In the genomic region with DNA sequence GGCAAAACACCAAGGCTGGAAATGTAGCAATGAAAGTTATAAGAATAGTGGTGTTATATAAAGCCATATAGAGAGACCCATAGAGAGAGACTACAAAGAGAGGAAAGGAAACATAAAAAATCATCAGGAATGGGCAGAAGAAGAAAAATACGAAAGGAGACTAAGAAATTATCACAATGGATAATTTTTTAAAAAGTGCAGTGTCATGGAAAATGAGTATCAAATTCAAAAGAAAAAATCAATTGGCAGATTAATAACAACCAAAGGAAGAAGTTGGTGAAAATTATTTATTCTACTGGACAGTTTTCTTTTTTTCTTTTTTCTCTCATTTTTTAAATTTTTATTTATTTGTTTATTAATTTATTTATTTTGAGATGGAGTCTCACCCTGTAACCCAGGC, we compare ENCODE assay signal across 23 cellular contexts.
A peak's percentile ranks its signal among the peaks of the same experiment; 100 is the strongest.
DNase-seq lines count a peak whose midpoint lies in the region; ATAC-seq, FAIRE-seq and TF ChIP-seq lines count a peak whose summit lies in the region.
"Had no signal": no experiment of that assay in that cellular context is flagged by ENCODE, and none has a peak within 500 bp of the region (broad histone marks: within the 10 kb centered on the region; RNA-seq: fewer than 3 reads in every experiment).

No MANE protein-coding gene starts in this region.

- H4K20me1 ChIP-seq in IMR-90 (ENCODE audit: insufficient read depth, low read length), result no peaks in the 10 kb centered on the region
- no peaks in the 10 kb centered on the region for H4K20me1 ChIP-seq in K562 (replicated peaks; ENCODE audit: control insufficient read depth, insufficient read depth, low read length)
- H4K20me1 ChIP-seq: BLaER1 treated with 17β-estradiol and CSF1 and Interleukin-3, amounts not matched to agents 10 nM and 100 nM had no signal

- POLR2A ChIA-PET in A549 (lab: Yijun Ruan, JAX) (no interaction called here), IMR-90 (lab: Charles Lee; ENCODE audit: unreplicated experiment) (no interaction called here), K562 (lab: Yijun Ruan, JAX) (no interaction called here)

- dilution Hi-C loops in IMR-90 (cut with HindIII; ENCODE audit: low sequenced_read_pairs, unreplicated experiment), result no loop called here

- no peak overlapping the region for H4K5ac ChIP-seq in IMR-90 (ENCODE audit: low read depth, low read length)

- no peak overlapping the region for H3K56ac ChIP-seq in IMR-90 (ENCODE audit: extremely low read depth, insufficient read depth, low read length)

- H3K79me2 ChIP-seq in K562 (ENCODE audit: control insufficient read depth, insufficient read depth, low read length), result no peaks in the 10 kb centered on the region

- TF ChIP-seq EP300 in A549 (IDR thresholded peaks at IDR 0.05), result no peak
- TF ChIP-seq EP300 in K562 (IDR thresholded peaks at IDR 0.05; ENCODE audit: low read length), result no peak

- in situ Hi-C loops in IMR-90 (cut with MboI; ENCODE audit: low sequenced_read_pairs) (no loop called here), K562 (cut with MboI) (no loop called here)

- TF ChIP-seq POLR2A in A549 (IDR thresholded peaks at IDR 0.05; ENCODE audit: low read length) (no peak), IMR-90 (IDR thresholded peaks at IDR 0.05; ENCODE audit: low read depth, low read length) (no peak), K562 (conservative IDR thresholded peaks at IDR 0.05) (no peak)

- H3K4me3 ChIP-seq in A549 (no peak overlapping the region), IMR-90 (ENCODE audit: insufficient read depth, low read depth, low read length) (no peak overlapping the region), K562 (no peak overlapping the region)
- H3K4me3 ChIP-seq: BLaER1 treated with 17β-estradiol and CSF1 and Interleukin-3, amounts not matched to agents 10 nM and 100 nM; GM12878 had no signal

- no peak overlapping the region for H3K18ac ChIP-seq in IMR-90 (ENCODE audit: low read depth, low read length)

- TF ChIP-seq CTCF in A549 (IDR thresholded peaks at IDR 0.05) (no peak), IMR-90 (conservative IDR thresholded peaks at IDR 0.05; ENCODE audit: low read depth, low read length) (no peak), K562 (IDR thresholded peaks at IDR 0.05 in 2 of 3, conservative IDR thresholded peaks at IDR 0.05 in 1 of 3; ENCODE audit: insufficient read depth in 2 of 3, low read depth in 1 of 3, low read length in 3 of 3) (no peak)

- H3K36me3 ChIP-seq in IMR-90 (ENCODE audit: control insufficient read depth, insufficient read depth, low read length), result no peaks in the 10 kb centered on the region
- H3K36me3 ChIP-seq in K562 (ENCODE audit: control insufficient read depth, insufficient read depth, low read length), result no peaks in the 10 kb centered on the region
- H3K36me3 ChIP-seq: BLaER1 treated with 17β-estradiol and CSF1 and Interleukin-3, amounts not matched to agents 10 nM and 100 nM had no signal

- DNase-seq in A549 (ENCODE audit: low read depth in 1 of 2, low spot score in 1 of 2) (no peak), IMR-90 (no peak), K562 (ENCODE audit: extremely low read depth in 1 of 4, low spot score in 3 of 4) (no peak), COLO829 (ENCODE audit: low spot score) (no peak), HT-29 (ENCODE audit: low spot score) (no peak)
- DNase-seq: 8988T; AML-193; CD4-positive, alpha-beta T cell; CD8-positive, alpha-beta T cell; COR-L47; DMS 273 treated with DMSO at 0.1 percent for 48 hours; DMS153; DMS53; DMS79; DND-41; EL; GDM1 had no signal

- intact Hi-C loops in IMR-90 (cut with micrococcal nuclease) (no loop called here), K562 (cut with micrococcal nuclease) (no loop called here)

- H3K14ac ChIP-seq in IMR-90 (replicated peaks; ENCODE audit: low read depth, low read length), result no peak overlapping the region

- FAIRE-seq in A549 (lab: Jason Lieb, UNC) (no peak), K562 (lab: Jason Lieb, UNC) (no peak)
- FAIRE-seq: A204.1, GM12878, GM12892, GM18507 had no signal

- no peaks in the 10 kb centered on the region for H3K79me1 ChIP-seq in IMR-90 (ENCODE audit: low read depth in 1 of 2, low read length in 2 of 2)

- no peaks in the 10 kb centered on the region for H3K27me3 ChIP-seq in IMR-90 (ENCODE audit: control insufficient read depth, insufficient read depth, low read length)
- H3K27me3 ChIP-seq in K562 (ENCODE audit: control insufficient read depth in 2 of 2, insufficient read depth in 2 of 2, low read length in 2 of 2), result no peaks in the 10 kb centered on the region
- H3K27me3 ChIP-seq: BLaER1 treated with 17β-estradiol and CSF1 and Interleukin-3, amounts not matched to agents 10 nM and 100 nM had no signal

- H4K8ac ChIP-seq in IMR-90 (ENCODE audit: low read depth in 2 of 2, low read length in 2 of 2), result no peak overlapping the region

- ATAC-seq in A549 (no peak), IMR-90 (ENCODE audit: low read depth) (no peak), K562 (no peak)
- ATAC-seq: CD8-positive, alpha-beta T cell; GM12878 had no signal

- WGBS in A549 (ENCODE audit: missing lambda C conversion rate), result 3% methylated on average over 1 of the region's 1 CpG
- no CpG with 5 or more reads among the region's 1 CpG for WGBS in IMR-90 (ENCODE audit: extremely low coverage in 2 of 2, insufficient read length in 1 of 2), 2 experiments
- 0% methylated on average over 1 of the region's 1 CpG for WGBS in K562 (ENCODE audit: insufficient coverage, low coverage, missing lambda C conversion rate)

- H3K9me3 ChIP-seq in A549 (0 out of 3 replicates have a peak, but pooled peaks cover 2% of the 10 kb centered on the region), IMR-90 (ENCODE audit: control insufficient read depth, insufficient read depth, low read length) (peaks cover 5% of the 10 kb centered on the region), K562 (replicated peaks; ENCODE audit: control insufficient read depth, insufficient read depth, low read depth, low read length) (no peaks in the 10 kb centered on the region)
- H3K9me3 ChIP-seq: BLaER1 treated with 17β-estradiol and CSF1 and Interleukin-3, amounts not matched to agents 10 nM and 100 nM had no signal

- H3K27ac ChIP-seq in A549 (no peak overlapping the region), IMR-90 (ENCODE audit: insufficient read depth, low read length) (no peak overlapping the region), K562 (ENCODE audit: extremely low read depth, low read depth, low read length) (no peak overlapping the region)
- H3K27ac ChIP-seq: BLaER1 treated with 17β-estradiol and CSF1 and Interleukin-3, amounts not matched to agents 10 nM and 100 nM; C4-2B had no signal

- no peak overlapping the region for H2AFZ ChIP-seq in IMR-90 (replicated peaks; ENCODE audit: low read length, poor library complexity)
- no peak overlapping the region for H2AFZ ChIP-seq in K562 (ENCODE audit: low read depth, low read length)

- no peak overlapping the region for H4K91ac ChIP-seq in IMR-90 (ENCODE audit: insufficient read depth, low read depth, low read length)

- H3K9me1 ChIP-seq in IMR-90 (ENCODE audit: insufficient read depth, low read length) (no peaks in the 10 kb centered on the region), K562 (ENCODE audit: control insufficient read depth, insufficient read depth, low read length) (no peaks in the 10 kb centered on the region)

- no peak overlapping the region for H2BK5ac ChIP-seq in IMR-90 (ENCODE audit: low read depth, low read length, poor library complexity, severe bottlenecking)

- no peak overlapping the region for H2BK15ac ChIP-seq in IMR-90 (ENCODE audit: low read depth, low read length)

- H2AK9ac ChIP-seq in IMR-90 (replicated peaks; ENCODE audit: low read depth, low read length, poor library complexity), result no peak overlapping the region

- H2AK5ac ChIP-seq in IMR-90 (ENCODE audit: low read depth, low read length), result no peak overlapping the region

- H3K4me1 ChIP-seq in A549 (no peaks in the 10 kb centered on the region), IMR-90 (ENCODE audit: control insufficient read depth, insufficient read depth, low read length) (no peaks in the 10 kb centered on the region), K562 (replicated peaks in 1 of 2; ENCODE audit: control insufficient read depth in 2 of 2, insufficient read depth in 2 of 2, low read length in 2 of 2) (no peaks in the 10 kb centered on the region)

- CTCF ChIA-PET in A549 (lab: Yijun Ruan, JAX), result no interaction called here
- CTCF ChIA-PET in IMR-90 (lab: Yijun Ruan, JAX), result no interaction called here
- CTCF ChIA-PET in K562 (lab: Yijun Ruan, JAX; ENCODE audit: low intra/inter-chr PET ratio), result no interaction called here

- BruUV-seq in IMR-90 (replicated peaks; lab: Mats Ljungman, UMichigan) (no TSS peak), K562 (replicated peaks; lab: Mats Ljungman, UMichigan) (no TSS peak)

- H2BK120ac ChIP-seq in IMR-90 (ENCODE audit: low read depth, low read length), result no peak overlapping the region

- no peak overlapping the region for H3K23ac ChIP-seq in IMR-90 (ENCODE audit: low read depth, low read length)

- H2BK20ac ChIP-seq in IMR-90 (ENCODE audit: low read depth, low read length), result no peak overlapping the region

- H3K9ac ChIP-seq in IMR-90 (ENCODE audit: low read depth, low read length) (no peak overlapping the region), K562 (ENCODE audit: insufficient read depth in 1 of 2, low read depth in 2 of 2, low read length in 2 of 2) (no peak overlapping the region)
- H3K9ac ChIP-seq: BLaER1 treated with 17β-estradiol and CSF1 and Interleukin-3, amounts not matched to agents 10 nM and 100 nM had no signal

- H3K4me2 ChIP-seq in A549, result no peak overlapping the region
- H3K4me2 ChIP-seq in IMR-90 (ENCODE audit: low read depth, low read length), result no peak overlapping the region
- no peak overlapping the region for H3K4me2 ChIP-seq in K562 (ENCODE audit: insufficient read depth, low read length)
- H3K4me2 ChIP-seq: BLaER1 treated with 17β-estradiol and CSF1 and Interleukin-3, amounts not matched to agents 10 nM and 100 nM had no signal

- no peak overlapping the region for H3K4ac ChIP-seq in IMR-90 (ENCODE audit: low read depth, low read length)

- TF ChIP-seq RAD21 in A549 (conservative IDR thresholded peaks at IDR 0.05 in 1 of 2, IDR thresholded peaks at IDR 0.05 in 1 of 2) (no peak), IMR-90 (IDR thresholded peaks at IDR 0.05; ENCODE audit: low read length) (no peak), K562 (CRISPR knock-in tag; conservative IDR thresholded peaks at IDR 0.05 in 1 of 2, IDR thresholded peaks at IDR 0.05 in 1 of 2) (no peak)

TF ChIP-seq in A549, 52 proteins besides CTCF, POLR2A, EP300 and RAD21:
- TF ChIP-seq MAFK (IDR thresholded peaks at IDR 0.05; ENCODE audit: partially characterized antibody) (peak; percentile 61), MYC (IDR thresholded peaks at IDR 0.05; ENCODE audit: borderline replicate concordance, low read length) (no peak)

TF ChIP-seq in IMR-90, 13 proteins besides CTCF, POLR2A, EP300 and RAD21:
- TF ChIP-seq MAFK (IDR thresholded peaks at IDR 0.05; ENCODE audit: low read depth, low read length), result peak; percentile 59
- TF ChIP-seq CEBPB (IDR thresholded peaks at IDR 0.05; ENCODE audit: low read depth, low read length), result no peak

TF ChIP-seq in K562, 482 proteins besides CTCF, POLR2A, EP300 and RAD21 (continues in another document):
- TF ChIP-seq ZNF316 (IDR thresholded peaks at IDR 0.05) (peak; percentile 68), C11orf30 (IDR thresholded peaks at IDR 0.05; ENCODE audit: low read depth) (peak; percentile 26; the same call in 1 of the 2 replicates), MAFG (tag; conservative IDR thresholded peaks at IDR 0.05) (0 out of 2 replicates have a peak, but pooled peaks have one; percentile 12), KDM4B (IDR thresholded peaks at IDR 0.05; ENCODE audit: borderline replicate concordance in 2 of 2, low read depth in 1 of 2) (no peak)

Comparison
In these comparisons a context has a peak if more than half of its experiments do, and no peak if none do; other contexts are left out.
1. Of the 35 proteins assayed by ChIP-seq in both K562 and A549: peak only in K562: none; only in A549: MAFK; in both: none; in neither: 34.